In genomic region chr1:222387020-222387816, GRCh38 we compare ENCODE assay signal across 15 cellular contexts.
DNase-seq lines count a peak whose midpoint lies in the region; FAIRE-seq and TF ChIP-seq lines count a peak whose summit lies in the region.
"Had no signal": no experiment of that assay in that cellular context is flagged by ENCODE, and none has a peak within 500 bp of the region (broad histone marks: within the 10 kb centered on the region; RNA-seq: fewer than 3 reads in every experiment).

No MANE protein-coding gene starts in this region.

- no peak overlapping the region for H3K4me3 Mint-ChIP-seq in activated naive CD4-positive, alpha-beta T cell treated with anti-CD3 and anti-CD28 coated beads for 36 hours
- H3K4me3 Mint-ChIP-seq: stimulated activated naive CD8-positive, alpha-beta T cell treated with anti-CD3 and anti-CD28 coated beads, Interleukin-15, Interleukin-2, amounts not matched to agents 100 ng/mL and 50 ng/mL, for 24 hours had no signal

- H3K36me3 Mint-ChIP-seq in activated naive CD4-positive, alpha-beta T cell treated with anti-CD3 and anti-CD28 coated beads for 36 hours (ENCODE audit: low read depth) = no peaks in the 10 kb centered on the region

- in situ Hi-C loops in transverse colon (cut with MboI; ENCODE audit: low pct_ligation_motif_present in 1 of 4, low pct_unique_long_range_greater_than_20kb in 1 of 4, low sequenced_read_pairs in 3 of 4) = no loop called here

- 89 to 90% methylated on average over 2 to 8 of the region's 8 CpGs for WGBS in transverse colon (ENCODE audit: low coverage in 1 of 2), 2 donors

- TF ChIP-seq CTCF in cardiac fibroblast (IDR thresholded peaks at IDR 0.05; ENCODE audit: low read depth, low read length) = peak; percentile 21
- peak; percentile 49 for TF ChIP-seq CTCF in retinal pigment epithelial cell (conservative IDR thresholded peaks at IDR 0.05; ENCODE audit: low read depth, low read length)
- TF ChIP-seq CTCF in transverse colon (IDR thresholded peaks at IDR 0.05) = no peak

- intact Hi-C loops in activated naive CD4-positive, alpha-beta T cell treated with anti-CD3 and anti-CD28 coated beads for 36 hours (cut with micrococcal nuclease) = no loop called here
- intact Hi-C loops in transverse colon (cut with DNase I; ENCODE audit: low total_unique reads) = no loop called here

- FAIRE-seq in HTR-8/SVneo (lab: Jason Lieb, UNC) = no peak
- FAIRE-seq: colon, H54 had no signal

- CTCF ChIA-PET in activated naive CD4-positive, alpha-beta T cell treated with anti-CD3 and anti-CD28 coated beads for 36 hours (lab: Charles Lee) = interaction anchor here (0.8 to 1.1 kb wide), 2 partner anchors 11 to 12 kb away, joined by 3 read pairs; no protein-coding TSS in a partner anchor

- DNase-seq in activated naive CD4-positive, alpha-beta T cell treated with anti-CD3 and anti-CD28 coated beads for 36 hours = peak; percentile 10
- DNase-seq in activated naive CD4-positive, alpha-beta T cell treated with Interleukin-2 at 50 U/mL for 16 hours = no peak
- DNase-seq in NAMALWA (ENCODE audit: low spot score) (peak; percentile 19), cardiac fibroblast (ENCODE audit: low read depth in 2 of 2) (no peak), retinal pigment epithelial cell (ENCODE audit: low read depth) (no peak), HTR-8/SVneo (ENCODE audit: insufficient read length, low spot score) (no peak), transverse colon (no peak), glomerular visceral epithelial cell (ENCODE audit: extremely low spot score) (no peak)
- DNase-seq: activated T-cell treated with anti-CD3 and anti-CD28 coated beads, Interleukin-2, amount 50 U/mL, for 48 hours; hypothalamus; stimulated activated CD4-positive, alpha-beta T cell treated with anti-CD3 and anti-CD28 coated beads, Interleukin-15, amount 100 ng/mL, for 24 hours had no signal

- no peaks in the 10 kb centered on the region for H3K36me3 ChIP-seq in transverse colon
- H3K36me3 ChIP-seq: BLaER1 had no signal

- no peaks in the 10 kb centered on the region for H3K27me3 ChIP-seq in transverse colon
- H3K27me3 ChIP-seq: BLaER1 had no signal

- TF ChIP-seq POLR2A in transverse colon (IDR thresholded peaks at IDR 0.05) = no peak

- no peaks in the 10 kb centered on the region for H3K4me1 ChIP-seq in transverse colon
- H3K4me1 ChIP-seq: BLaER1 had no signal

- no peaks in the 10 kb centered on the region for H3K27me3 Mint-ChIP-seq in activated naive CD4-positive, alpha-beta T cell treated with anti-CD3 and anti-CD28 coated beads for 36 hours (ENCODE audit: low read depth)
- H3K27me3 Mint-ChIP-seq: stimulated activated naive CD8-positive, alpha-beta T cell treated with anti-CD3 and anti-CD28 coated beads, Interleukin-15, Interleukin-2, amounts not matched to agents 100 ng/mL and 50 ng/mL, for 24 hours had no signal

- no peaks in the 10 kb centered on the region for H3K9me3 Mint-ChIP-seq in activated naive CD4-positive, alpha-beta T cell treated with anti-CD3 and anti-CD28 coated beads for 36 hours

- H3K4me1 Mint-ChIP-seq in activated naive CD4-positive, alpha-beta T cell treated with anti-CD3 and anti-CD28 coated beads for 36 hours (ENCODE audit: low read depth) = peaks cover 7% of the 10 kb centered on the region

- no peak for TF ChIP-seq EP300 in transverse colon (IDR thresholded peaks at IDR 0.05; ENCODE audit: low read depth)

- H3K4me3 ChIP-seq in cardiac fibroblast (replicated peaks in 1 of 2; ENCODE audit: low read depth in 2 of 2, low read length in 2 of 2) (no peak overlapping the region), retinal pigment epithelial cell (ENCODE audit: low read length) (no peak overlapping the region), transverse colon (no peak overlapping the region)
- H3K4me3 ChIP-seq: BLaER1 had no signal

- no peak overlapping the region for H3K27ac ChIP-seq in transverse colon
- H3K27ac ChIP-seq: BLaER1 had no signal

- H3K9me3 ChIP-seq in transverse colon = no peaks in the 10 kb centered on the region

- H3K27ac Mint-ChIP-seq in activated naive CD4-positive, alpha-beta T cell treated with anti-CD3 and anti-CD28 coated beads for 36 hours = no peak overlapping the region
- H3K27ac Mint-ChIP-seq: stimulated activated naive CD8-positive, alpha-beta T cell treated with anti-CD3 and anti-CD28 coated beads, Interleukin-15, Interleukin-2, amounts not matched to agents 100 ng/mL and 50 ng/mL, for 24 hours had no signal

Comparison
In these comparisons a context has a peak if more than half of its experiments do, and no peak if none do; other contexts are left out.
1. DNase-seq: peak in activated naive CD4-positive, alpha-beta T cell treated with anti-CD3 and anti-CD28 coated beads for 36 hours (single experiment) and NAMALWA (single experiment); none in activated naive CD4-positive, alpha-beta T cell treated with Interleukin-2 at 50 U/mL for 16 hours (single experiment), cardiac fibroblast (0 of 2), retinal pigment epithelial cell (single experiment), HTR-8/SVneo (single experiment), transverse colon (single experiment) and glomerular visceral epithelial cell (single experiment).
2. CTCF ChIP-seq: peak in cardiac fibroblast (single experiment) and retinal pigment epithelial cell (single experiment); none in transverse colon (0 of 5).